Comparison of ENCODE assay signal across 8 cellular contexts in genomic region chr12:106986135-106986534, GRCh38. TPM values are rescaled to one million over a fixed set of nuclear protein-coding genes. Genes with fewer than 3 reads are reported as not detected.
A peak's percentile ranks its signal among the peaks of the same experiment; 100 is the strongest.
DNase-seq lines count a peak whose midpoint lies in the region; ATAC-seq and TF ChIP-seq lines count a peak whose summit lies in the region.

No MANE protein-coding gene starts in this region.

- DNase-seq in AG04450 (ENCODE audit: low read depth, low spot score) (no peak), IMR-90 (no peak), choroid plexus epithelial cell (ENCODE audit: low read depth) (no peak), naive B cell (no peak), kidney tubule cell (ENCODE audit: low spot score) (no peak), NCI-H446 (lab: John Stamatoyannopoulos, UW) (no peak), NAMALWA (ENCODE audit: low spot score) (no peak), mucosa of gallbladder (ENCODE audit: low spot score) (no peak)

- dilution Hi-C loops in IMR-90 (cut with HindIII; ENCODE audit: low sequenced_read_pairs, unreplicated experiment): no loop called here

- H3K27ac Mint-ChIP-seq in naive B cell: no peak overlapping the region

- H3K4me1 ChIP-seq in IMR-90 (ENCODE audit: control insufficient read depth, insufficient read depth, low read length): peaks cover 13% of the 10 kb centered on the region

- no TSS peak for BruUV-seq in IMR-90 (replicated peaks; lab: Mats Ljungman, UMichigan)

- in situ Hi-C loops in IMR-90 (cut with MboI; ENCODE audit: low sequenced_read_pairs): no loop called here

- intact Hi-C loops in IMR-90 (cut with micrococcal nuclease): no loop called here

- H3K9me3 ChIP-seq in AG04450 (ENCODE audit: control insufficient read depth, insufficient read depth, low read length) (no peaks in the 10 kb centered on the region), IMR-90 (ENCODE audit: control insufficient read depth, insufficient read depth, low read length) (no peaks in the 10 kb centered on the region)

- H2AK5ac ChIP-seq in IMR-90 (ENCODE audit: low read depth, low read length): no peak overlapping the region; the same call in 1 of the 2 replicates

- no peak for ATAC-seq in IMR-90 (ENCODE audit: low read depth)
- ATAC-seq in naive B cell (ENCODE audit: low read depth in 2 of 2): no peak

- H3K79me1 ChIP-seq in IMR-90 (ENCODE audit: low read depth in 1 of 2, low read length in 2 of 2): peaks cover 16 to 28% of the 10 kb centered on the region in 2 experiments

- H3K23ac ChIP-seq in IMR-90 (ENCODE audit: low read depth, low read length): peak overlapping the region; percentile 92

- TF ChIP-seq CTCF in AG04450 (IDR thresholded peaks at IDR 0.05; ENCODE audit: low read depth, low read length) (no peak), IMR-90 (conservative IDR thresholded peaks at IDR 0.05; ENCODE audit: low read depth, low read length) (no peak), choroid plexus epithelial cell (conservative IDR thresholded peaks at IDR 0.05; ENCODE audit: low read depth, low read length) (no peak)

- CTCF ChIA-PET in AG04450 (lab: Charles Lee): interaction anchor here (0.6 to 1.1 kb wide), 3 partner anchors 18 to 145 kb away, joined by 3 to 4 read pairs (median 4); no protein-coding TSS in a partner anchor
- CTCF ChIA-PET in IMR-90 (lab: Yijun Ruan, JAX): no interaction called here

- H3K27ac ChIP-seq in AG04450 (ENCODE audit: low read depth, low read length) (no peak overlapping the region), IMR-90 (ENCODE audit: insufficient read depth, low read length) (peak overlapping the region; percentile 39; the same call in 1 of the 2 replicates)

- H2BK20ac ChIP-seq in IMR-90 (ENCODE audit: low read depth, low read length): no peak overlapping the region

- no peak for TF ChIP-seq POLR2A in IMR-90 (IDR thresholded peaks at IDR 0.05; ENCODE audit: low read depth, low read length)

- H3K9me1 ChIP-seq in IMR-90 (ENCODE audit: insufficient read depth, low read length): peaks cover 29% of the 10 kb centered on the region

- H3K18ac ChIP-seq in IMR-90 (ENCODE audit: low read depth, low read length): no peak overlapping the region

- peaks cover 22 to 41% (median 33%) of the 10 kb centered on the region in 3 donors for H3K4me1 Mint-ChIP-seq in naive B cell

- no peak overlapping the region for H4K5ac ChIP-seq in IMR-90 (ENCODE audit: low read depth, low read length)

- H2AK9ac ChIP-seq in IMR-90 (replicated peaks; ENCODE audit: low read depth, low read length, poor library complexity): no peak overlapping the region

- peak overlapping the region; percentile 92 to 98 (median 96) for H3K4me3 Mint-ChIP-seq in naive B cell

- H3K56ac ChIP-seq in IMR-90 (ENCODE audit: extremely low read depth, insufficient read depth, low read length): peak overlapping the region; percentile 47; the same call in 1 of the 2 replicates

- H2BK15ac ChIP-seq in IMR-90 (ENCODE audit: low read depth, low read length): no peak overlapping the region

- POLR2A ChIA-PET in AG04450 (lab: Yijun Ruan, JAX): interaction anchor here (0.8 to 3.4 kb wide), 3 partner anchors 8 to 30 kb away, joined by 3 to 44 read pairs (median 6); partner anchors contain the start of gene TMEM263
- POLR2A ChIA-PET in IMR-90 (lab: Charles Lee; ENCODE audit: unreplicated experiment): interaction anchor here (0.6 to 1.0 kb wide), 3 partner anchors 9 to 645 kb away, joined by 3 to 4 read pairs (median 4); no protein-coding TSS in a partner anchor

- TF ChIP-seq RAD21 in IMR-90 (IDR thresholded peaks at IDR 0.05; ENCODE audit: low read length): no peak

- 0 out of 2 replicates have a peak, but pooled peaks cover 3% of the 10 kb centered on the region for H4K20me1 ChIP-seq in IMR-90 (ENCODE audit: insufficient read depth, low read length)

- no peak overlapping the region for H2BK120ac ChIP-seq in IMR-90 (ENCODE audit: low read depth, low read length)

- H3K9ac ChIP-seq in IMR-90 (ENCODE audit: low read depth, low read length): peak overlapping the region; percentile 96

- H3K36me3 ChIP-seq in IMR-90 (ENCODE audit: control insufficient read depth, insufficient read depth, low read length): peaks cover 2% of the 10 kb centered on the region; the same call in 1 of the 2 replicates

- no peaks in the 10 kb centered on the region for H3K27me3 Mint-ChIP-seq in naive B cell

- H2AFZ ChIP-seq in IMR-90 (replicated peaks; ENCODE audit: low read length, poor library complexity): no peak overlapping the region

- WGBS in IMR-90 (ENCODE audit: extremely low coverage in 2 of 2, insufficient read length in 1 of 2), 2 experiments: no CpG with 5 or more reads among the region's 4 CpGs

- H3K4ac ChIP-seq in IMR-90 (ENCODE audit: low read depth, low read length): no peak overlapping the region

- peak overlapping the region; percentile 44 to 63; a peak in 2 of 4 replicates for H4K8ac ChIP-seq in IMR-90 (ENCODE audit: low read depth in 2 of 2, low read length in 2 of 2)

- peak overlapping the region; percentile 96 for H3K4me2 ChIP-seq in IMR-90 (ENCODE audit: low read depth, low read length)

- no peak overlapping the region for H2BK5ac ChIP-seq in IMR-90 (ENCODE audit: low read depth, low read length, poor library complexity, severe bottlenecking)

- no peak overlapping the region for H4K91ac ChIP-seq in IMR-90 (ENCODE audit: insufficient read depth, low read depth, low read length)

- H3K27me3 ChIP-seq in AG04450 (ENCODE audit: control insufficient read depth, insufficient read depth, low read length) (no peaks in the 10 kb centered on the region), IMR-90 (ENCODE audit: control insufficient read depth, insufficient read depth, low read length) (no peaks in the 10 kb centered on the region)

- H3K4me3 ChIP-seq in AG04450 (ENCODE audit: low read depth, low read length) (peak overlapping the region; percentile 82), IMR-90 (ENCODE audit: insufficient read depth, low read depth, low read length) (peak overlapping the region; percentile 95), choroid plexus epithelial cell (ENCODE audit: low read depth, low read length) (peak overlapping the region; percentile 87)

- H3K14ac ChIP-seq in IMR-90 (replicated peaks; ENCODE audit: low read depth, low read length): no peak overlapping the region

- H3K9me3 Mint-ChIP-seq in naive B cell: peaks cover 0 to 5% (median 0%) of the 10 kb centered on the region in 7 donors

- peaks cover 13 to 19% of the 10 kb centered on the region in 2 donors for H3K36me3 Mint-ChIP-seq in naive B cell

TF ChIP-seq in IMR-90, 13 proteins besides CTCF, POLR2A, EP300 and RAD21:
- TF ChIP-seq BHLHE40 (IDR thresholded peaks at IDR 0.05; ENCODE audit: low read depth, low read length): no peak
- no peak for TF ChIP-seq CEBPB (IDR thresholded peaks at IDR 0.05; ENCODE audit: low read depth, low read length)
- no peak for TF ChIP-seq MAFK (IDR thresholded peaks at IDR 0.05; ENCODE audit: low read depth, low read length)
- TF ChIP-seq USF2 (IDR thresholded peaks at IDR 0.05; ENCODE audit: low read depth, low read length): no peak
- TF ChIP-seq RFX5 (IDR thresholded peaks at IDR 0.05; ENCODE audit: low read depth, low read length): no peak
- TF ChIP-seq FOS (IDR thresholded peaks at IDR 0.05; ENCODE audit: low read depth, low read length): no peak
- TF ChIP-seq MAZ (IDR thresholded peaks at IDR 0.05; ENCODE audit: borderline replicate concordance, low read depth, low read length): no peak
- TF ChIP-seq CHD1 (IDR thresholded peaks at IDR 0.05; ENCODE audit: low read depth, low read length): no peak
- no peak for TF ChIP-seq ELK1 (IDR thresholded peaks at IDR 0.05; ENCODE audit: borderline replicate concordance, low read depth, low read length)
TF ChIP-seq in IMR-90: peak in this region for 0.

RNA-seq across cellular contexts. Expression of gene MTERF2, which starts 0.8 kb away (rescaled TPM):
- 5.0 and 7.5 TPM in 2 replicates for polyA plus RNA-seq in AG04450 (2011; rRNA removed)
- polyA minus RNA-seq in AG04450 (2011; rRNA and poly(A)+ RNA removed): 2.1 and 2.3 TPM in 2 replicates
- 3.0 and 3.3 TPM in 2 replicates for total RNA-seq in IMR-90 (2012; rRNA removed)
- 2.6 and 3.8 TPM in 2 replicates for polyA plus RNA-seq in IMR-90 (2012; rRNA removed)
- polyA plus RNA-seq in IMR-90 (2012; cell fraction: cytosol; rRNA removed): 0.56 and 1.6 TPM in 2 replicates
- 2.3 and 12.8 TPM in 2 replicates for polyA plus RNA-seq in IMR-90 (2012; cell fraction: nucleus; rRNA removed; ENCODE audit: low replicate concordance)
- polyA plus RNA-seq in naive B cell (ENCODE audit: low read depth in 6 of 6): 1 to 10 TPM; 2.2 to 9.1 (median 2.9) TPM
- 24.8 TPM for total RNA-seq in mucosa of gallbladder

RNA-seq across cellular contexts. Expression of gene TMEM263, which starts 30.4 kb away (rescaled TPM):
- polyA plus RNA-seq in AG04450 (2011; rRNA removed) (86.0 and 118 TPM in 2 replicates), IMR-90 (2012; rRNA removed) (43.1 and 47.9 TPM in 2 replicates), naive B cell (ENCODE audit: low read depth in 6 of 6) (10 to 100 TPM; 32.0 to 48.7 (median 37.0) TPM)
- 119 and 142 TPM in 2 replicates for polyA minus RNA-seq in AG04450 (2011; rRNA and poly(A)+ RNA removed)
- total RNA-seq in IMR-90 (2012; rRNA removed) (99.7 and 154 TPM in 2 replicates), mucosa of gallbladder (49.4 TPM)
- 15.0 and 17.6 TPM in 2 replicates for polyA plus RNA-seq in IMR-90 (2012; cell fraction: cytosol; rRNA removed)
- 7.6 and 59.5 TPM in 2 replicates for polyA plus RNA-seq in IMR-90 (2012; cell fraction: nucleus; rRNA removed; ENCODE audit: low replicate concordance)
